19 cellular contexts compared by ENCODE assay signal in genomic region chr7:134186801-134187200, GRCh38. TPM values are rescaled to one million over a fixed set of nuclear protein-coding genes. Genes with fewer than 3 reads are reported as not detected.
"Had no signal": no experiment of that assay in that cellular context is flagged by ENCODE, and none has a peak within 500 bp of the region (broad histone marks: within the 10 kb centered on the region; RNA-seq: fewer than 3 reads in every experiment).

No MANE protein-coding gene starts in this region.

- H3K4me3 ChIP-seq: gastrocnemius medialis, heart right ventricle, left ventricle myocardium inferior, lower lobe of right lung, right atrium auricular region, sigmoid colon, smooth muscle cell, suprapubic skin, thyroid gland, upper lobe of left lung, uterus had no signal

- DNase-seq: effector memory CD4-positive, alpha-beta T cell; gastrocnemius medialis; heart right ventricle; hypothalamus; islet precursor cell; left cardiac atrium; left ventricle myocardium inferior; lower lobe of right lung; naive B cell; sigmoid colon; stimulated activated CD4-positive, alpha-beta T cell treated with anti-CD3 and anti-CD28 coated beads, Interleukin-2, amount 100 ng/mL, for 48 hours; stimulated activated naive CD8-positive, alpha-beta T cell treated with anti-CD3 and anti-CD28 coated beads, Interleukin-15, Interleukin-2, amounts not matched to agents 100 U/mL and 50 U/mL, for 24 hours; thyroid gland; upper lobe of left lung; uterus had no signal

- ATAC-seq: esophagus mucosa; gastrocnemius medialis; heart right ventricle; left cardiac atrium; lower lobe of right lung; stimulated activated naive CD8-positive, alpha-beta T cell treated with anti-CD3 and anti-CD28 coated beads, Interleukin-15, Interleukin-2, amounts not matched to agents 100 U/mL and 50 U/mL, for 24 hours had no signal

RNA-seq across cellular contexts. Expression of gene LRGUK, which starts 59.7 kb away (rescaled TPM):
- polyA plus RNA-seq: smooth muscle cell had no signal
